In genomic region chr7:151231964-151232271, GRCh38 we compare ENCODE assay signal across 8 cellular contexts. TPM values are rescaled to one million over a fixed set of nuclear protein-coding genes. Genes with fewer than 3 reads are reported as not detected.
DNase-seq lines count a peak whose midpoint lies in the region; ATAC-seq and TF ChIP-seq lines count a peak whose summit lies in the region.

No MANE protein-coding gene starts in this region.

- 8% methylated on average over 10 of the region's 10 CpGs for WGBS in right cardiac atrium
- WGBS in smooth muscle cell (ENCODE audit: low lambda C conversion rate): 12% methylated on average over 10 of the region's 10 CpGs

- no peaks in the 10 kb centered on the region for H3F3A ChIP-seq in smooth muscle cell (ENCODE audit: low read depth)

- H3K9ac ChIP-seq in smooth muscle cell (ENCODE audit: low read depth): peak overlapping the region; percentile 91

- peak overlapping the region; percentile 59 for H2AFZ ChIP-seq in smooth muscle cell (ENCODE audit: low read depth)

- H4K20me1 ChIP-seq in smooth muscle cell (ENCODE audit: low read depth): peaks cover 38% of the 10 kb centered on the region

- in situ Hi-C loops in HAP-1 (cut with MboI; ENCODE audit: low sequenced_read_pairs): no loop called here
- in situ Hi-C loops in G401 (cut with HindIII; ENCODE audit: low sequenced_read_pairs): no loop called here

- H3K4me1 ChIP-seq in HAP-1 (peaks cover 20% of the 10 kb centered on the region), right cardiac atrium (ENCODE audit: control insufficient read depth, insufficient read depth, low read length) (no peaks in the 10 kb centered on the region), smooth muscle cell (ENCODE audit: low read depth) (peaks cover 25% of the 10 kb centered on the region)

- peaks cover 43% of the 10 kb centered on the region for H3K79me2 ChIP-seq in smooth muscle cell (ENCODE audit: low read depth)

- H3K4me2 ChIP-seq in smooth muscle cell: peak overlapping the region; percentile 85

- no peak for DNase-seq in HAP-1 (ENCODE audit: low spot score in 2 of 2)
- DNase-seq in WERI-Rb-1: no peak
- no peak for DNase-seq in right cardiac atrium
- DNase-seq in smooth muscle cell (lab: John Stamatoyannopoulos, UW; ENCODE audit: unreplicated experiment): no peak
- no peak for DNase-seq in DMS153 treated with DMSO at 0.1 percent for 48 hours (lab: John Stamatoyannopoulos, UW; ENCODE audit: unreplicated experiment)
- DNase-seq in activated CD4-positive, CD25-positive, alpha-beta regulatory T cell treated with anti-CD3 and anti-CD28 coated beads, Interleukin-2, amount 50 U/mL, for 72 hours: no peak
- no peak for DNase-seq in G401 (ENCODE audit: low spot score)

- H3K27me3 ChIP-seq in HAP-1 (ENCODE audit: low read depth) (no peaks in the 10 kb centered on the region), WERI-Rb-1 (ENCODE audit: insufficient read depth, low read depth, severe bottlenecking) (no peaks in the 10 kb centered on the region), right cardiac atrium (ENCODE audit: control insufficient read depth, insufficient read depth) (no peaks in the 10 kb centered on the region), smooth muscle cell (ENCODE audit: low read depth) (no peaks in the 10 kb centered on the region)

- TF ChIP-seq CTCF in WERI-Rb-1 (IDR thresholded peaks at IDR 0.05; ENCODE audit: low read depth, low read length) (no peak), smooth muscle cell (IDR thresholded peaks at IDR 0.05; ENCODE audit: borderline replicate concordance, insufficient read depth, poor library complexity, severe bottlenecking) (no peak)

- intact Hi-C loops in right cardiac atrium (cut with DNase I): no loop called here

- H3K9me3 ChIP-seq in HAP-1: no peaks in the 10 kb centered on the region
- H3K9me3 ChIP-seq in WERI-Rb-1 (ENCODE audit: severe bottlenecking): no peaks in the 10 kb centered on the region
- no peaks in the 10 kb centered on the region for H3K9me3 ChIP-seq in right cardiac atrium (ENCODE audit: control insufficient read depth, low read length)
- H3K9me3 ChIP-seq in smooth muscle cell (replicated peaks; ENCODE audit: low read depth): no peaks in the 10 kb centered on the region

- ATAC-seq in right cardiac atrium: no peak
- ATAC-seq in GM21619 (IDR thresholded peaks at IDR 0.05; ENCODE audit: unreplicated experiment): no peak

- H3K4me3 ChIP-seq in HAP-1 (peak overlapping the region; percentile 89), WERI-Rb-1 (ENCODE audit: low read depth, low read length) (peak overlapping the region; percentile 79), right cardiac atrium (ENCODE audit: low read length) (peak overlapping the region; percentile 72), smooth muscle cell (peak overlapping the region; percentile 81)

- H3K27ac ChIP-seq in WERI-Rb-1: peak overlapping the region; percentile 59
- H3K27ac ChIP-seq in right cardiac atrium (ENCODE audit: low read length): peak overlapping the region; percentile 8
- H3K27ac ChIP-seq in smooth muscle cell (ENCODE audit: low read depth): peak overlapping the region; percentile 80

- H3K36me3 ChIP-seq in HAP-1 (replicated peaks) (peaks cover 35% of the 10 kb centered on the region), WERI-Rb-1 (peaks cover 18% of the 10 kb centered on the region), smooth muscle cell (ENCODE audit: low read depth) (no peaks in the 10 kb centered on the region)

RNA-seq across cellular contexts. Expression of gene CHPF2, which starts 0.4 kb away (rescaled TPM):
- total RNA-seq in right cardiac atrium: 10 to 100 TPM; 22.2 to 35.3 (median 27.0) TPM
- polyA plus RNA-seq in right cardiac atrium: 15.5 TPM
- 42.3 and 43.7 TPM in 2 replicates for total RNA-seq in smooth muscle cell
- 70.8 and 71.8 TPM in 2 replicates for polyA plus RNA-seq in smooth muscle cell
- total RNA-seq in G401 (2014; rRNA removed; shearing (Covaris generic)): 22.3 and 31.1 TPM in 2 replicates

RNA-seq across cellular contexts. Expression of gene ABCF2, which starts 4.9 kb away (rescaled TPM):
- total RNA-seq in right cardiac atrium: 10 to 100 TPM; 24.6 to 34.5 (median 26.3) TPM
- polyA plus RNA-seq in right cardiac atrium: 17.8 TPM
- 30.5 and 35.1 TPM in 2 replicates for total RNA-seq in smooth muscle cell
- polyA plus RNA-seq in smooth muscle cell: 24.2 and 26.5 TPM in 2 replicates
- 63.0 and 99.0 TPM in 2 replicates for total RNA-seq in G401 (2014; rRNA removed; shearing (Covaris generic))

RNA-seq across cellular contexts. Expression of gene SMARCD3, which starts 16.6 kb away (rescaled TPM):
- total RNA-seq in right cardiac atrium (100 to 1,000 TPM; 149 to 291 (median 238) TPM), smooth muscle cell (35.8 and 44.4 TPM in 2 replicates)
- polyA plus RNA-seq in right cardiac atrium (141 TPM), smooth muscle cell (58.1 and 66.3 TPM in 2 replicates)
- total RNA-seq in G401 (2014; rRNA removed; shearing (Covaris generic)): 65.7 and 68.2 TPM in 2 replicates

RNA-seq across cellular contexts. Expression of gene H2BK1, which starts 21.6 kb away (rescaled TPM):
- not detected for total RNA-seq in right cardiac atrium
- not detected for polyA plus RNA-seq in right cardiac atrium
- not detected in 2 replicates for total RNA-seq in smooth muscle cell
- not detected in 2 replicates for polyA plus RNA-seq in smooth muscle cell
- total RNA-seq in G401 (2014; rRNA removed; shearing (Covaris generic)): not detected in 2 replicates

RNA-seq across cellular contexts. Expression of gene ASB10, which starts 44.9 kb away (rescaled TPM):
- total RNA-seq in right cardiac atrium (10 to 100 TPM in 3 of 4 donors, 1 to 10 TPM in 1; 4.5 to 21.0 (median 14.0) TPM), smooth muscle cell (not detected in 2 replicates)
- polyA plus RNA-seq in right cardiac atrium (14.3 TPM), smooth muscle cell (not detected in 2 replicates)
- not detected in 2 replicates for total RNA-seq in G401 (2014; rRNA removed; shearing (Covaris generic))

Comparison
In these comparisons a context has a peak if more than half of its experiments do, and no peak if none do; other contexts are left out.
1. H3K27ac ChIP-seq: peak in every context shown above with its lines; median percentile 80 in smooth muscle cell; 59 in WERI-Rb-1; 8 in right cardiac atrium.